Comparison of ENCODE assay signal across 8 cellular contexts in the genomic region with DNA sequence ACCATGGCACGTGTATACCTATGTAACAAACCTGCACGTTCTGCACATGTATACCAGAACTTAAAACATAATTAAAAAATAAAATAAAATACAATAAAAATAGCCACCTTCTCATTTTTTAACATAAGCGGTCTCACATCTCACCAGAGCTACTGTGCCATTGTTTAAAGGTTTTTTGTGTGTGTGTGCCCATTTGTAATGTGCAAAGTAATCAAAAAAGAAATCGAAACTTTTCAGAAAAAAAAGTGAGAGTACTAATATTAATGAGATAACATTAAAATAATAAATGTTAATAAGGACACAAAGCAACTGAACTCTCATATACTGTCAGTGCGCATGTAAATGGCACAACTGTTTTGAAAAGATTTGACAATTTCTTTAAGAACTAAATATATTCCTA.
"Had no signal": no experiment of that assay in that cellular context is flagged by ENCODE, and none has a peak within 500 bp of the region (broad histone marks: within the 10 kb centered on the region; RNA-seq: fewer than 3 reads in every experiment).

No MANE protein-coding gene starts in this region.

- FAIRE-seq: G401.6, GM12878, GM12891, GM12892, GM18507, GM19239 had no signal

- DNase-seq: GDM1, GF-D8 had no signal

- ATAC-seq: GM12878 had no signal

- H3K4me3 ChIP-seq: GM12878 had no signal
